ENCODE assay signal across 9 cellular contexts in genomic region chr11:93718057-93718563, GRCh38. TPM values are rescaled to one million over a fixed set of nuclear protein-coding genes. Genes with fewer than 3 reads are reported as not detected.
DNase-seq lines count a peak whose midpoint lies in the region; ATAC-seq lines count a peak whose summit lies in the region.
"Had no signal": no experiment of that assay in that cellular context is flagged by ENCODE, and none has a peak within 500 bp of the region (broad histone marks: within the 10 kb centered on the region; RNA-seq: fewer than 3 reads in every experiment).

No MANE protein-coding gene starts in this region.

- no peaks in the 10 kb centered on the region for H3K9me3 Mint-ChIP-seq in activated T-cell treated with anti-CD3 and anti-CD28 coated beads, Interleukin-2, amount 50 U/mL, for 24 hours
- H3K9me3 Mint-ChIP-seq in T-helper 1 cell treated with Interleukin-12 subunit alpha and Interleukin-12 subunit beta and Interleukin-4 antibody, amounts not matched to agents 30 μg/mL and 1 μg/mL, for 36 hours = no peaks in the 10 kb centered on the region
- peaks cover 3 to 19% of the 10 kb centered on the region in 2 donors for H3K9me3 Mint-ChIP-seq in stimulated activated naive CD8-positive, alpha-beta T cell treated with anti-CD3 and anti-CD28 coated beads, Interleukin-15, amount 100 ng/mL, for 72 hours

- intact Hi-C loops in left colon (cut with DNase I, micrococcal nuclease) = no loop called here

- H3K27me3 Mint-ChIP-seq in activated T-cell treated with anti-CD3 and anti-CD28 coated beads, Interleukin-2, amount 50 U/mL, for 24 hours = no peaks in the 10 kb centered on the region
- H3K27me3 Mint-ChIP-seq in T-helper 1 cell treated with Interleukin-12 subunit alpha and Interleukin-12 subunit beta and Interleukin-4 antibody, amounts not matched to agents 30 μg/mL and 1 μg/mL, for 36 hours (ENCODE audit: low read depth) = no peaks in the 10 kb centered on the region
- no peaks in the 10 kb centered on the region for H3K27me3 Mint-ChIP-seq in stimulated activated naive CD8-positive, alpha-beta T cell treated with anti-CD3 and anti-CD28 coated beads, Interleukin-15, amount 100 ng/mL, for 72 hours

- ATAC-seq in HG03095 (IDR thresholded peaks at IDR 0.05; ENCODE audit: unreplicated experiment) (peak; percentile 75), left colon (no peak)
- no peak for ATAC-seq in stimulated activated naive CD8-positive, alpha-beta T cell treated with anti-CD3 and anti-CD28 coated beads, Interleukin-15, amount 100 ng/mL, for 72 hours

- no peak for DNase-seq in activated T-cell treated with anti-CD3 and anti-CD28 coated beads, Interleukin-2, amount 50 U/mL, for 24 hours
- DNase-seq in activated T-cell treated with anti-CD3 and anti-CD28 coated beads for 4 hours = no peak
- no peak for DNase-seq in stimulated activated naive CD8-positive, alpha-beta T cell treated with anti-CD3 and anti-CD28 coated beads, Interleukin-15, amount 100 ng/mL, for 72 hours
- DNase-seq in hippocampal formation (lab: John Stamatoyannopoulos, UW) = no peak
- DNase-seq in H4 (ENCODE audit: low spot score) = no peak
- no peak for DNase-seq in left colon
- DNase-seq: uterus had no signal

- H3K4me3 Mint-ChIP-seq in activated T-cell treated with anti-CD3 and anti-CD28 coated beads, Interleukin-2, amount 50 U/mL, for 24 hours = no peak overlapping the region
- H3K4me3 Mint-ChIP-seq in T-helper 1 cell treated with Interleukin-12 subunit alpha and Interleukin-12 subunit beta and Interleukin-4 antibody, amounts not matched to agents 30 μg/mL and 1 μg/mL, for 36 hours = peak overlapping the region; percentile 18
- peak overlapping the region in 1 of 2 donors; percentile 26 for H3K4me3 Mint-ChIP-seq in stimulated activated naive CD8-positive, alpha-beta T cell treated with anti-CD3 and anti-CD28 coated beads, Interleukin-15, amount 100 ng/mL, for 72 hours

- peaks cover 23% of the 10 kb centered on the region for H3K4me1 Mint-ChIP-seq in activated T-cell treated with anti-CD3 and anti-CD28 coated beads, Interleukin-2, amount 50 U/mL, for 24 hours (ENCODE audit: low read depth)
- peaks cover 29% of the 10 kb centered on the region for H3K4me1 Mint-ChIP-seq in T-helper 1 cell treated with Interleukin-12 subunit alpha and Interleukin-12 subunit beta and Interleukin-4 antibody, amounts not matched to agents 30 μg/mL and 1 μg/mL, for 36 hours (ENCODE audit: low read depth)
- H3K4me1 Mint-ChIP-seq in stimulated activated naive CD8-positive, alpha-beta T cell treated with anti-CD3 and anti-CD28 coated beads, Interleukin-15, amount 100 ng/mL, for 72 hours = peaks cover 31% of the 10 kb centered on the region

- H3K27ac Mint-ChIP-seq in activated T-cell treated with anti-CD3 and anti-CD28 coated beads, Interleukin-2, amount 50 U/mL, for 24 hours = peak overlapping the region; percentile 24
- H3K27ac Mint-ChIP-seq in T-helper 1 cell treated with Interleukin-12 subunit alpha and Interleukin-12 subunit beta and Interleukin-4 antibody, amounts not matched to agents 30 μg/mL and 1 μg/mL, for 36 hours = peak overlapping the region; percentile 52
- H3K27ac Mint-ChIP-seq in stimulated activated naive CD8-positive, alpha-beta T cell treated with anti-CD3 and anti-CD28 coated beads, Interleukin-15, amount 100 ng/mL, for 72 hours = peak overlapping the region; percentile 50 to 90

- peaks cover 90% of the 10 kb centered on the region for H3K36me3 Mint-ChIP-seq in activated T-cell treated with anti-CD3 and anti-CD28 coated beads, Interleukin-2, amount 50 U/mL, for 24 hours (ENCODE audit: low read depth)
- H3K36me3 Mint-ChIP-seq in T-helper 1 cell treated with Interleukin-12 subunit alpha and Interleukin-12 subunit beta and Interleukin-4 antibody, amounts not matched to agents 30 μg/mL and 1 μg/mL, for 36 hours (ENCODE audit: low read depth) = peaks cover 56% of the 10 kb centered on the region

RNA-seq across cellular contexts. Expression of gene TAF1D, which starts 23.2 kb away (rescaled TPM):
- total RNA-seq in H4 (2014; rRNA removed; shearing (Covaris generic)) = 107 and 114 TPM in 2 replicates
- total RNA-seq in left colon = 10 to 100 TPM; 71.5 to 80.6 TPM

RNA-seq across cellular contexts. Expression of gene C11orf54, which starts 23.4 kb away (rescaled TPM):
- 8.6 and 14.3 TPM in 2 replicates for total RNA-seq in H4 (2014; rRNA removed; shearing (Covaris generic))
- 10 to 100 TPM; 52.7 to 61.4 TPM for total RNA-seq in left colon

RNA-seq across cellular contexts. Expression of gene CEP295, which starts 56.6 kb away (rescaled TPM):
- total RNA-seq in H4 (2014; rRNA removed; shearing (Covaris generic)) = 6.9 and 12.9 TPM in 2 replicates
- 1 to 10 TPM; 7.2 to 8.2 TPM for total RNA-seq in left colon
